18 cellular contexts compared by ENCODE assay signal in genomic region chr4:105276361-105276760, GRCh38.
"Had no signal": no experiment of that assay in that cellular context is flagged by ENCODE, and none has a peak within 500 bp of the region (broad histone marks: within the 10 kb centered on the region; RNA-seq: fewer than 3 reads in every experiment).

No MANE protein-coding gene starts in this region.

- H3K27me3 Mint-ChIP-seq: activated CD4-positive, alpha-beta memory T cell treated with anti-CD3 and anti-CD28 coated beads for 36 hours; activated CD4-positive, alpha-beta T cell treated with anti-CD3 and anti-CD28 coated beads, Interleukin-2, amount 10 ng/mL, durations not matched to agents 7 days and 5 days; activated naive CD4-positive, alpha-beta T cell treated with anti-CD3 and anti-CD28 coated beads, Interleukin-2, amount 10 ng/mL, durations not matched to agents 7 days and 5 days; activated naive CD8-positive, alpha-beta T cell treated with anti-CD3 and anti-CD28 coated beads, Interleukin-2, amount 10 ng/mL, durations not matched to agents 7 days and 5 days; T-cell had no signal

- H3K4me3 Mint-ChIP-seq: activated CD4-positive, alpha-beta memory T cell treated with anti-CD3 and anti-CD28 coated beads for 36 hours; activated CD4-positive, alpha-beta T cell treated with anti-CD3 and anti-CD28 coated beads, Interleukin-2, amount 10 ng/mL, durations not matched to agents 7 days and 5 days; activated naive CD4-positive, alpha-beta T cell treated with anti-CD3 and anti-CD28 coated beads, Interleukin-2, amount 10 ng/mL, durations not matched to agents 7 days and 5 days; activated naive CD8-positive, alpha-beta T cell treated with anti-CD3 and anti-CD28 coated beads, Interleukin-2, amount 10 ng/mL, durations not matched to agents 7 days and 5 days; T-cell had no signal

- H3K27ac Mint-ChIP-seq: activated CD4-positive, alpha-beta memory T cell treated with anti-CD3 and anti-CD28 coated beads for 36 hours; activated CD4-positive, alpha-beta T cell treated with anti-CD3 and anti-CD28 coated beads, Interleukin-2, amount 10 ng/mL, durations not matched to agents 7 days and 5 days; activated naive CD4-positive, alpha-beta T cell treated with anti-CD3 and anti-CD28 coated beads, Interleukin-2, amount 10 ng/mL, durations not matched to agents 7 days and 5 days; activated naive CD8-positive, alpha-beta T cell treated with anti-CD3 and anti-CD28 coated beads, Interleukin-2, amount 10 ng/mL, durations not matched to agents 7 days and 5 days; T-cell had no signal

- DNase-seq: activated CD4-positive, alpha-beta memory T cell treated with anti-CD3 and anti-CD28 coated beads for 36 hours; activated CD4-positive, alpha-beta T cell treated with anti-CD3 and anti-CD28 coated beads, Interleukin-2, amount 10 ng/mL, durations not matched to agents 7 days and 5 days; activated CD4-positive, CD25-positive, alpha-beta regulatory T cell; activated CD8-positive, alpha-beta memory T cell treated with anti-CD3 and anti-CD28 coated beads, Interleukin-2, amount 50 U/mL, for 4 hours; activated gamma-delta T cell treated with Interleukin-2 at 50 U/mL for 16 hours; activated naive CD4-positive, alpha-beta T cell treated with anti-CD3 and anti-CD28 coated beads, Interleukin-2, amount 10 ng/mL, durations not matched to agents 7 days and 5 days; activated naive CD8-positive, alpha-beta T cell treated with anti-CD3 and anti-CD28 coated beads, Interleukin-2, amount 10 ng/mL, durations not matched to agents 7 days and 5 days; body of pancreas; Kasumi-1; KBM-7; NCI-H1417; NCI-H1694; NCI-H2029; NCI-H2107; NCI-H2171 treated with DMSO at 0.1 percent for 48 hours; NCI-H226; NCI-H774; T-cell had no signal

- H3K9me3 Mint-ChIP-seq: activated CD4-positive, alpha-beta memory T cell treated with anti-CD3 and anti-CD28 coated beads for 36 hours; activated naive CD4-positive, alpha-beta T cell treated with anti-CD3 and anti-CD28 coated beads, Interleukin-2, amount 10 ng/mL, durations not matched to agents 7 days and 5 days; activated naive CD8-positive, alpha-beta T cell treated with anti-CD3 and anti-CD28 coated beads, Interleukin-2, amount 10 ng/mL, durations not matched to agents 7 days and 5 days had no signal

- ATAC-seq: body of pancreas, T-cell had no signal
